Comparison of ENCODE assay signal across 27 cellular contexts in the genomic region with DNA sequence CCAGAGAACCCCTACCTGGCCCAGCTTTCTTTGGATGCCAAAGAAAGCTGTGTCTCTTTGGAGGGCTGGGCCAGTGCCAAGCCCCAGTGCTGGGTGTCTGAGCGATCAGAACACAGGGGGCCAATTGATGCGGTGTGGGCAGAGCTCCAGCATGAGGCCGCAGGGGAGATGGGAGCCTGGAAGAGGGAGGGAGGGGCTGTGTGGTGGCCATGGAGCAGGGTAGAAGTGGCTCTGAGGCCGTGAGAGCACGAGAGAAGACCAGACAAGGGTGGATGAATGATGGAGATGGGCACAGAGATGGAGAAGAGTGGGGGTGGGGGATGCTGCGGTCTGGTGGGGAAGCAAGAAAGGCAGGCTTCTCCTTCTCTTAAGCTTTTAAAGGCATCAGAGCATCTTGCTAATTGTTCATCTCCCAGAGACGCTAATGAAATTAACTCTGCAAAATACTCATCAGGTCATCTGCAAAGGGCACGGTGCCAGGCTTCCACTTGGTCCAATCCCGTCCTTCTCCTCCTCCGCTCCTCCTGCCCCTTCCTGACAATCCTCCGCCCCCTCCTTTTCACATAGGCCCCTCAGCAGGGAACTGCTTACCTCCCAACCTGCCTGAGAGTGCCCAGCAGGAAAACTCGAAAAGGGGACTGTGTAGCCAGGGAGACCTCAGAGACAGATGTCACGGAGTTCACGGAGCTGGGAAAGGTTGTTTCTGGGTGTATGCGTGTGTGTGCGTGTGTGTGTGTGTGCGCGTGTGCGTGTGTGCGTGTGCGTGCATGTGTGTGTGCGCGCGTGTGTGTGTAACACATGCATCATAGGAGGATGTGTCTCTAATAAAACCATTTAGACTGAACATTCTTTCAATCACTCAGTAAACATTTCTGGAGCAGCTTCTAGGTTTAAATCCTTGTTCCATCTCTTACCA. TPM values are rescaled to one million over a fixed set of nuclear protein-coding genes. Genes with fewer than 3 reads are reported as not detected.
DNase-seq lines count a peak whose midpoint lies in the region; ATAC-seq lines count a peak whose summit lies in the region.
"Had no signal": no experiment of that assay in that cellular context is flagged by ENCODE, and none has a peak within 500 bp of the region (broad histone marks: within the 10 kb centered on the region; RNA-seq: fewer than 3 reads in every experiment).

No MANE protein-coding gene starts in this region.

- H3K27me3 ChIP-seq in CD4-positive, alpha-beta memory T cell (ENCODE audit: insufficient read depth, low read length), result peaks cover 3% of the 10 kb centered on the region

- peak overlapping the region in 1 of 7 donors; percentile 46 for H3K27ac Mint-ChIP-seq in CD4-positive, alpha-beta memory T cell
- H3K27ac Mint-ChIP-seq: activated CD4-positive, alpha-beta memory T cell treated with anti-CD3 and anti-CD28 coated beads, Interleukin-2, amount 10 ng/mL, durations not matched to agents 7 days and 5 days; activated naive CD8-positive, alpha-beta T cell treated with anti-CD3 and anti-CD28 coated beads, Interleukin-2, amount 10 ng/mL, durations not matched to agents 7 days and 5 days; CD8-positive, alpha-beta memory T cell; nephron progenitor cell; stimulated activated memory B cell treated with anti-CD40 and anti-IgM and Interleukin-4, amounts not matched to agents 10 μg/mL and 1 μg/mL and 100 μg/mL, for 72 hours had no signal

- H3K4me3 Mint-ChIP-seq in CD4-positive, alpha-beta memory T cell, result no peak overlapping the region
- H3K4me3 Mint-ChIP-seq: activated CD4-positive, alpha-beta memory T cell treated with anti-CD3 and anti-CD28 coated beads, Interleukin-2, amount 10 ng/mL, durations not matched to agents 7 days and 5 days; activated naive CD8-positive, alpha-beta T cell treated with anti-CD3 and anti-CD28 coated beads, Interleukin-2, amount 10 ng/mL, durations not matched to agents 7 days and 5 days; CD8-positive, alpha-beta memory T cell; central memory CD8-positive, alpha-beta T cell; nephron progenitor cell; stimulated activated memory B cell treated with anti-CD40 and anti-IgM and Interleukin-4, amounts not matched to agents 10 μg/mL and 1 μg/mL and 100 μg/mL, for 72 hours had no signal

- ATAC-seq in GM21737 (IDR thresholded peaks at IDR 0.05; ENCODE audit: unreplicated experiment), result no peak
- ATAC-seq: activated CD4-positive, CD25-positive, alpha-beta regulatory T cell treated with anti-CD3 and anti-CD28 coated beads, Interleukin-2, amount 50 U/mL, for 24 hours; right cardiac atrium; stimulated activated memory B cell treated with anti-CD40 and anti-IgM and Interleukin-4, amounts not matched to agents 10 μg/mL and 1 μg/mL and 100 μg/mL, for 72 hours had no signal

- H3K36me3 ChIP-seq in CD4-positive, alpha-beta memory T cell (ENCODE audit: insufficient read depth, low read length), result no peaks in the 10 kb centered on the region

- POLR2A ChIA-PET in CD4-positive, alpha-beta memory T cell (lab: Charles Lee; ENCODE audit: partially characterized antibody), result no interaction called here

- H3K27ac ChIP-seq in CD4-positive, alpha-beta memory T cell (ENCODE audit: low read depth, low read length), result no peak overlapping the region
- H3K27ac ChIP-seq: parathyroid adenoma had no signal

- H3K36me3 Mint-ChIP-seq in CD4-positive, alpha-beta memory T cell, result no peaks in the 10 kb centered on the region
- H3K36me3 Mint-ChIP-seq: activated naive CD8-positive, alpha-beta T cell treated with anti-CD3 and anti-CD28 coated beads, Interleukin-2, amount 10 ng/mL, durations not matched to agents 7 days and 5 days; stimulated activated memory B cell treated with anti-CD40 and anti-IgM and Interleukin-4, amounts not matched to agents 10 μg/mL and 1 μg/mL and 100 μg/mL, for 72 hours had no signal

- no peaks in the 10 kb centered on the region for H3K9me3 ChIP-seq in CD4-positive, alpha-beta memory T cell (ENCODE audit: control insufficient read depth in 1 of 2, low read length in 2 of 2)

- CTCF ChIA-PET in CD4-positive, alpha-beta memory T cell (lab: Charles Lee; ENCODE audit: partially characterized antibody), result no interaction called here

- peaks cover 0 to 3% (median 0%) of the 10 kb centered on the region in 8 donors for H3K9me3 Mint-ChIP-seq in CD4-positive, alpha-beta memory T cell
- H3K9me3 Mint-ChIP-seq: activated CD4-positive, alpha-beta memory T cell treated with anti-CD3 and anti-CD28 coated beads, Interleukin-2, amount 10 ng/mL, durations not matched to agents 7 days and 5 days; activated naive CD8-positive, alpha-beta T cell treated with anti-CD3 and anti-CD28 coated beads, Interleukin-2, amount 10 ng/mL, durations not matched to agents 7 days and 5 days; central memory CD8-positive, alpha-beta T cell; nephron progenitor cell; stimulated activated memory B cell treated with anti-CD40 and anti-IgM and Interleukin-4, amounts not matched to agents 10 μg/mL and 1 μg/mL and 100 μg/mL, for 72 hours had no signal

- no peaks in the 10 kb centered on the region for H3K4me1 Mint-ChIP-seq in CD4-positive, alpha-beta memory T cell
- H3K4me1 Mint-ChIP-seq: activated CD4-positive, alpha-beta memory T cell treated with anti-CD3 and anti-CD28 coated beads, Interleukin-2, amount 10 ng/mL, durations not matched to agents 7 days and 5 days; activated naive CD8-positive, alpha-beta T cell treated with anti-CD3 and anti-CD28 coated beads, Interleukin-2, amount 10 ng/mL, durations not matched to agents 7 days and 5 days; CD8-positive, alpha-beta memory T cell; central memory CD8-positive, alpha-beta T cell; nephron progenitor cell; stimulated activated memory B cell treated with anti-CD40 and anti-IgM and Interleukin-4, amounts not matched to agents 10 μg/mL and 1 μg/mL and 100 μg/mL, for 72 hours had no signal

- peaks cover 23 to 44% of the 10 kb centered on the region in 2 donors for H3K27me3 Mint-ChIP-seq in CD4-positive, alpha-beta memory T cell

- no peaks in the 10 kb centered on the region for H3K4me1 ChIP-seq in CD4-positive, alpha-beta memory T cell (ENCODE audit: insufficient read depth, low read length)
- H3K4me1 ChIP-seq: parathyroid adenoma had no signal

- no peak overlapping the region for H3K4me3 ChIP-seq in CD4-positive, alpha-beta memory T cell (ENCODE audit: low read length in 2 of 2)

- intact Hi-C loops in CD4-positive, alpha-beta memory T cell (cut with micrococcal nuclease), result no loop called here

- peak; percentile 27 for DNase-seq in NCI-H1436 (lab: John Stamatoyannopoulos, UW)
- DNase-seq in NCI-H1436 treated with DMSO at 0.1 percent for 48 hours (lab: John Stamatoyannopoulos, UW), result no peak
- DNase-seq in NCI-H1694 (lab: John Stamatoyannopoulos, UW), result peak; percentile 35
- DNase-seq in NCI-H524 (lab: John Stamatoyannopoulos, UW), result peak; percentile 60 to 76
- DNase-seq in medulla oblongata (ENCODE audit: extremely low spot score), result peak; percentile 4
- no peak for DNase-seq in CD4-positive, alpha-beta memory T cell
- DNase-seq in NCI-H2196 treated with DMSO at 0.1 percent for 48 hours (lab: John Stamatoyannopoulos, UW; ENCODE audit: unreplicated experiment), result no peak
- DNase-seq: activated effector memory CD4-positive, alpha-beta T cell treated with anti-CD3 and anti-CD28 coated beads, Interleukin-2, amount 50 U/mL, for 16 hours; activated naive CD8-positive, alpha-beta T cell treated with anti-CD3 and anti-CD28 coated beads, Interleukin-2, amount 10 ng/mL, durations not matched to agents 7 days and 5 days; activated T-cell treated with anti-CD3 and anti-CD28 coated beads for 4 hours; CD8-positive, alpha-beta memory T cell; NCI-H1930; NCI-H774; right cardiac atrium; Right ventricle myocardium superior; stimulated activated CD4-positive, alpha-beta T cell treated with anti-CD3 and anti-CD28 coated beads, Interleukin-4, amount 100 ng/mL, for 1 hour; SW 1271 had no signal

RNA-seq across cellular contexts. Expression of gene UNC5A, which starts 7.1 kb away (rescaled TPM):
- not detected for total RNA-seq in CD4-positive, alpha-beta memory T cell
- polyA plus RNA-seq in CD4-positive, alpha-beta memory T cell, result not detected
- total RNA-seq: activated CD4-positive, alpha-beta memory T cell treated with anti-CD3 and anti-CD28 coated beads, Interleukin-2, amount 10 ng/mL, durations not matched to agents 7 days and 5 days; activated naive CD8-positive, alpha-beta T cell treated with anti-CD3 and anti-CD28 coated beads, Interleukin-2, amount 10 ng/mL, durations not matched to agents 7 days and 5 days; CD8-positive, alpha-beta memory T cell; IMR-90; mononuclear cell; ureter had no signal
- polyA plus RNA-seq: CD8-positive, alpha-beta memory T cell; IMR-90 had no signal

Comparison
In these comparisons a context has a peak if more than half of its experiments do, and no peak if none do; other contexts are left out.
1. DNase-seq: peak in NCI-H1436 (single experiment), NCI-H1694 (single experiment), NCI-H524 (2 of 2) and medulla oblongata (single experiment); none in NCI-H1436 treated with DMSO at 0.1 percent for 48 hours (single experiment), CD4-positive, alpha-beta memory T cell (0 of 5) and NCI-H2196 treated with DMSO at 0.1 percent for 48 hours (single experiment).